2 cellular contexts compared by ENCODE assay signal in the genomic region with DNA sequence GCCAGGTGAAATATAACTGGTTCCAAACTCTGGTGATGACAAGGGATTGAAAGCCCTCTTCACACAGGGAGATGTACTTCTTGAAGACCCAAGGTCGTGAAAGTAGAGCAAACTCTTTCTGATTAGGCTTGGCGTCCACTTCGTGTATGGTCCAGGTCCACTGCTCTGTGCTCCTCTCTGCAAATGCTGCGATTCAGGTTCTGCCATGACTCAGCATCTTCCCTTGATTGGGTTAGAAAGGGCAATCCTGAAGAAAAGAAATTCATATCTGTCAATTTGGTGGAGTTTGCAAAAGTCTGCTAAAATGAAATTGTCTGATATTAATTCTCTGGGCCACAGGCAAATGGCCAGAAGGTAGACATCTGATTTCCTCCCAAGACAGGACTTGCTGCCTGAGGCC.
TF ChIP-seq lines count a peak whose summit lies in the region.

No MANE protein-coding gene starts in this region.

TF ChIP-seq in HepG2, 621 proteins besides CTCF, POLR2A, EP300 and RAD21:
- TF ChIP-seq ZBTB38 (CRISPR knock-in tag; IDR thresholded peaks at IDR 0.05) (no peak), NFE2L2 (IDR thresholded peaks at IDR 0.05; ENCODE audit: low read length) (peak; percentile 56), MAFK (conservative IDR thresholded peaks at IDR 0.05 in 1 of 2, IDR thresholded peaks at IDR 0.05 in 1 of 2; ENCODE audit: low read length in 2 of 2) (peak in 1 of 2 experiments; percentile 13; a peak in 1 of 4 replicates)

TF ChIP-seq in H1, 55 proteins besides CTCF, POLR2A, EP300 and RAD21:
- TF ChIP-seq POLR2AphosphoS5 (IDR thresholded peaks at IDR 0.05; ENCODE audit: low read depth, low read length) (no peak), TBP (IDR thresholded peaks at IDR 0.05; ENCODE audit: low read depth, low read length) (no peak), BRCA1 (IDR thresholded peaks at IDR 0.05; ENCODE audit: low read depth, low read length) (no peak), JUN (IDR thresholded peaks at IDR 0.05; ENCODE audit: low read depth, low read length) (no peak), ZNF274 (IDR thresholded peaks at IDR 0.05; ENCODE audit: borderline replicate concordance, extremely low read depth, low read length) (no peak)
